Comparison of ENCODE assay signal across 17 cellular contexts in genomic region chr14:85537526-85537925, GRCh38. TPM values are rescaled to one million over a fixed set of nuclear protein-coding genes. Genes with fewer than 3 reads are reported as not detected.
A peak's percentile ranks its signal among the peaks of the same experiment; 100 is the strongest.
DNase-seq lines count a peak whose midpoint lies in the region; TF ChIP-seq lines count a peak whose summit lies in the region.
"Had no signal": no experiment of that assay in that cellular context is flagged by ENCODE, and none has a peak within 500 bp of the region (broad histone marks: within the 10 kb centered on the region; RNA-seq: fewer than 3 reads in every experiment).

No MANE protein-coding gene starts in this region.

- H3K36me3 Mint-ChIP-seq in glutamatergic neuron (ENCODE audit: unreplicated experiment) (no peaks in the 10 kb centered on the region), progenitor cell of endocrine pancreas (ENCODE audit: insufficient read depth) (peaks cover 18% of the 10 kb centered on the region)
- H3K36me3 Mint-ChIP-seq: CD8-positive, alpha-beta T cell had no signal

- H3K4me3 ChIP-seq in A673 (ENCODE audit: low read depth, low read length, poor library complexity, severe bottlenecking), result peak overlapping the region; percentile 77
- H3K4me3 ChIP-seq: BLaER1 had no signal

- H3K9me3 Mint-ChIP-seq in glutamatergic neuron (ENCODE audit: unreplicated experiment), result peaks cover 13% of the 10 kb centered on the region
- H3K9me3 Mint-ChIP-seq in progenitor cell of endocrine pancreas (ENCODE audit: low read depth), result no peaks in the 10 kb centered on the region
- H3K9me3 Mint-ChIP-seq: CD8-positive, alpha-beta T cell had no signal

- peaks cover 12% of the 10 kb centered on the region for H3K36me3 ChIP-seq in A673 (ENCODE audit: insufficient read depth, low read length, poor library complexity, severe bottlenecking)
- H3K36me3 ChIP-seq: BLaER1 had no signal

- POLR2A ChIA-PET in A673 (lab: Charles Lee; ENCODE audit: low non-redundant PET), result no interaction called here

- TF ChIP-seq CTCF in A673 (conservative IDR thresholded peaks at IDR 0.05; ENCODE audit: low read depth, low read length), result no peak
- no peak for TF ChIP-seq CTCF in glutamatergic neuron (IDR thresholded peaks at IDR 0.05; ENCODE audit: partially characterized antibody, unreplicated experiment)
- TF ChIP-seq CTCF in progenitor cell of endocrine pancreas (IDR thresholded peaks at IDR 0.05; ENCODE audit: unreplicated experiment), result no peak

- DNase-seq in A673 (ENCODE audit: low spot score) (no peak), caudate nucleus (lab: John Stamatoyannopoulos, UW) (no peak), glutamatergic neuron (no peak), progenitor cell of endocrine pancreas (ENCODE audit: low spot score, unreplicated experiment) (no peak), RKO (ENCODE audit: low spot score) (no peak), mesenteric fat pad (ENCODE audit: low spot score) (no peak), inferior parietal cortex (ENCODE audit: extremely low spot score) (no peak)
- DNase-seq in activated effector memory CD4-positive, alpha-beta T cell treated with anti-CD3 and anti-CD28 coated beads, Interleukin-2, amount 50 U/mL, for 16 hours, result no peak
- DNase-seq: 8988T; CD8-positive, alpha-beta T cell; KG1; NCI-H1048; NCI-H146; NCI-H2081 treated with DMSO at 0.1 percent for 48 hours; NCI-H774 had no signal

- H3K27ac Mint-ChIP-seq in glutamatergic neuron (ENCODE audit: unreplicated experiment), result peak overlapping the region; percentile 86
- H3K27ac Mint-ChIP-seq in progenitor cell of endocrine pancreas, result peak overlapping the region; percentile 65
- H3K27ac Mint-ChIP-seq: CD8-positive, alpha-beta T cell had no signal

- CTCF ChIA-PET in A673 (lab: Charles Lee), result no interaction called here

- H3K27ac ChIP-seq in A673 (ENCODE audit: low read depth, low read length, poor library complexity, severe bottlenecking) (peak overlapping the region; percentile 45), caudate nucleus (ENCODE audit: low read depth, low read length) (peak overlapping the region; percentile 30)
- H3K27ac ChIP-seq: BLaER1 had no signal

- intact Hi-C loops in A673 (cut with micrococcal nuclease; ENCODE audit: unreplicated experiment), result loop anchor here (2.0 to 10.0 kb wide), 3 partner anchors 69 to 1467 kb away; no protein-coding TSS in a partner anchor

- peak overlapping the region; percentile 95 for H3K4me3 Mint-ChIP-seq in glutamatergic neuron (ENCODE audit: unreplicated experiment)
- H3K4me3 Mint-ChIP-seq in progenitor cell of endocrine pancreas (ENCODE audit: low read depth), result peak overlapping the region; percentile 86
- H3K4me3 Mint-ChIP-seq: CD8-positive, alpha-beta T cell had no signal

- H3K4me1 Mint-ChIP-seq in glutamatergic neuron (ENCODE audit: low read depth, unreplicated experiment) (peaks cover 35% of the 10 kb centered on the region), progenitor cell of endocrine pancreas (ENCODE audit: low read depth) (peaks cover 48% of the 10 kb centered on the region)

- peaks cover 39% of the 10 kb centered on the region for H3K4me1 ChIP-seq in A673 (ENCODE audit: insufficient read depth, low read length, poor library complexity, severe bottlenecking)
- H3K4me1 ChIP-seq: BLaER1 had no signal

- no peaks in the 10 kb centered on the region for H3K9me3 ChIP-seq in A673 (ENCODE audit: low read depth, low read length, poor library complexity, severe bottlenecking)

- no TSS peak for BruUV-seq in A673 (replicated peaks; lab: Mats Ljungman, UMichigan)

- H3K27me3 ChIP-seq in A673 (replicated peaks; ENCODE audit: insufficient read depth, low read depth, low read length, poor library complexity), result no peaks in the 10 kb centered on the region
- H3K27me3 ChIP-seq: BLaER1 had no signal

- H3K27me3 Mint-ChIP-seq in glutamatergic neuron (ENCODE audit: unreplicated experiment) (peaks cover 9% of the 10 kb centered on the region), progenitor cell of endocrine pancreas (no peaks in the 10 kb centered on the region)

RNA-seq across cellular contexts. Expression of gene FLRT2, which starts 7.6 kb away (rescaled TPM):
- total RNA-seq in A673 (2021) (107 and 128 TPM in 2 replicates), glutamatergic neuron (ENCODE audit: unreplicated experiment) (69.6 TPM), progenitor cell of endocrine pancreas (312 and 318 TPM in 2 replicates), mesenteric fat pad (20.0 TPM)
- total RNA-seq: CD8-positive, alpha-beta T cell; G401 had no signal
